In the genomic region with DNA sequence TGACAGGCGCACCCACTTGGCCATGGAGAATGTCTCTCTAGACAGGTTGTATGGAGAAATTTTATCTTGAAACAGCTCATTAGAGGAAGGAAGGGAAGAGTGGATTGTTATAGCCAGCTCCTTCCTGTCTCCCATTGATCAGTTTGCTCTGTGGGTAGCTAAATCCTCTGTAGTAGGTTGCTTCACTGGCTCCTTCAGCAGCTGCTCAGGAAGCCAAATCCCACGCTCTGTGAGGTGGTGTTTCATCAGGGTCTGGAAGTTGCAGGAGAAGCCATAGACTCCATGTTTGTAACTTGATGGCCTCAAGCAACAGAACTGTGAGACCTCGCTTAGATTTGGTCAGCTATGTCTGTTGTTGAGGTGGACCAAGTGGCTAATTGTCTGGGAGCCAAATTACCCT, we compare ENCODE assay signal across 22 cellular contexts.
"Had no signal": no experiment of that assay in that cellular context is flagged by ENCODE, and none has a peak within 500 bp of the region (broad histone marks: within the 10 kb centered on the region; RNA-seq: fewer than 3 reads in every experiment).

No MANE protein-coding gene starts in this region.

- DNase-seq: activated CD4-positive, alpha-beta memory T cell treated with anti-CD3 and anti-CD28 coated beads, Interleukin-2, amount 10 ng/mL, durations not matched to agents 7 days and 5 days; activated CD4-positive, alpha-beta T cell treated with anti-CD3 and anti-CD28 coated beads, Interleukin-2, amount 10 ng/mL, durations not matched to agents 24 days and 14 days; activated effector memory CD4-positive, alpha-beta T cell treated with anti-CD3 and anti-CD28 coated beads, Interleukin-2, amount 50 U/mL, for 16 hours; activated naive CD4-positive, alpha-beta T cell treated with anti-CD3 and anti-CD28 coated beads, Interleukin-2, amount 10 ng/mL, durations not matched to agents 7 days and 5 days; activated T-cell treated with anti-CD3 and anti-CD28 coated beads, Interleukin-2, amount 50 U/mL, for 72 hours; amygdala; colonic mucosa; endodermal cell; heart left ventricle; retina; sigmoid colon; stimulated activated CD4-positive, alpha-beta T cell treated with anti-CD3 and anti-CD28 coated beads, Interleukin-2, amount 100 ng/mL, for 48 hours; stimulated activated CD8-positive, alpha-beta memory T cell treated with anti-CD3 and anti-CD28 coated beads, Interleukin-4, amount 100 ng/mL, for 48 hours; stimulated activated naive B cell treated with anti-CD40 and anti-IgM and Interleukin-4, amounts not matched to agents 10 μg/mL and 1 μg/mL and 100 μg/mL, for 72 hours; upper lobe of left lung had no signal

- H3K36me3 ChIP-seq: colonic mucosa, thoracic aorta had no signal

- H3K4me2 ChIP-seq: smooth muscle cell had no signal

- H3K27me3 ChIP-seq: colonic mucosa, gastroesophageal sphincter, heart left ventricle, sigmoid colon, upper lobe of left lung had no signal

- H3K27ac ChIP-seq: colonic mucosa, epithelial cell of prostate, gastroesophageal sphincter, heart left ventricle, sigmoid colon, thoracic aorta, upper lobe of left lung, VCaP had no signal

- ATAC-seq: activated CD4-positive, CD25-positive, alpha-beta regulatory T cell treated with anti-CD3 and anti-CD28 coated beads, Interleukin-2, amount 50 U/mL, for 24 hours; activated T-cell treated with anti-CD3 and anti-CD28 coated beads, Interleukin-2, amount 50 U/mL, for 72 hours; gastroesophageal sphincter; heart left ventricle; natural killer cell treated with Interleukin-12 subunit alpha and Interleukin-12 subunit beta and Interleukin-15 and Interleukin-18, amount 100 ng/mL, for 72 hours; stimulated activated naive B cell treated with anti-CD40 and anti-IgM and Interleukin-4, amounts not matched to agents 10 μg/mL and 1 μg/mL and 100 μg/mL, for 72 hours had no signal

- H3K4me1 ChIP-seq: colonic mucosa, gastroesophageal sphincter, upper lobe of left lung had no signal

- H3K4me3 ChIP-seq: colonic mucosa, gastroesophageal sphincter, heart left ventricle, sigmoid colon, smooth muscle cell, thoracic aorta, upper lobe of left lung had no signal
